In the genomic region with DNA sequence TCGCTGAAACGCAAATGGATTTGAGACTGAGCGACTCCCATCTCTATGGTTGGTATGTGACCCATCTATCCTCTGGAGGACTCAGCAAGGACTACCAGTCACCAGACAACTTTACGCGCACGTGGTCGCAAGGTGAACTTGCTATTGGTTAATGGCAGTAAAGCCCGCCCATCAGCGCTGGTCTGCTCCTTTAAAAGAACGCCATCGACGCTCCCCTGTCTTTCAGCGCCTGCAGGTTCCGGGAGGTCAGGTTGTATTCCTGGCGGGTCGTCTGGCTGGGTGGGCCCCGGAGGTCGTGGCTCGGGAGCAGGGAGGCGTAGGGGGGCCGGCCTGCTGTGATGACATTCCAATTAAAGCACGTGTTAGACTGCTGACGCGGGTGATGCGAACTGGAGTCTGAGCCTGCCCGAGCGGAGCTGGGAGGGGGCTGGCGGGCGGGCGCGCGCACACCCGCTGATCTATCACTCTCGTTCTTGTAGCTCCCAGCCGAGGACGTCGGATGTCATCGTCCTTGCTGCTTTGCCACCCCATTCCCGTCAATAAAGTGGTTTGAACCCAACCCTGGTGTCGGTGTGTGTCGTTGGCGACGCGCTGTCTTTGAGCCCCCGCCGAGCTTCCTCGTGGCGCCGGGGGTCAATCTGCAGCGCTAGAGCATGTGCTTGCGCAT, we compare ENCODE assay signal across 8 cellular contexts. TPM values are rescaled to one million over a fixed set of nuclear protein-coding genes. Genes with fewer than 3 reads are reported as not detected.
DNase-seq lines count a peak whose midpoint lies in the region; ATAC-seq and TF ChIP-seq lines count a peak whose summit lies in the region.

No MANE protein-coding gene starts in this region.

- H3K4me3 Mint-ChIP-seq in CD4-positive, CD25-positive, alpha-beta regulatory T cell = no peak overlapping the region

- TF ChIP-seq RAD21 in liver (IDR thresholded peaks at IDR 0.05) = peak; percentile 27 to 53

- H3K4me1 ChIP-seq in CD4-positive, CD25-positive, alpha-beta regulatory T cell (ENCODE audit: control insufficient read depth, insufficient read depth, low read length, poor library complexity, severe bottlenecking) = peaks cover 22% of the 10 kb centered on the region
- peaks cover 19 to 22% of the 10 kb centered on the region in 2 donors for H3K4me1 ChIP-seq in duodenal mucosa (ENCODE audit: control insufficient read depth in 1 of 2, insufficient read depth in 2 of 2, low read length in 2 of 2)
- H3K4me1 ChIP-seq in liver (ENCODE audit: control insufficient read depth in 4 of 4, insufficient read depth in 4 of 4, low read length in 3 of 4) = peaks cover 2 to 38% (median 35%) of the 10 kb centered on the region in 4 donors

- no peak for TF ChIP-seq CTCF in liver (IDR thresholded peaks at IDR 0.05; ENCODE audit: low read depth, low read length, missing input control)

- peaks cover 9% of the 10 kb centered on the region for H3K36me3 ChIP-seq in CD4-positive, CD25-positive, alpha-beta regulatory T cell (ENCODE audit: control insufficient read depth, insufficient read depth, low read length)
- peaks cover 0 to 3% of the 10 kb centered on the region in 2 donors for H3K36me3 ChIP-seq in duodenal mucosa (ENCODE audit: control insufficient read depth in 1 of 2, insufficient read depth in 2 of 2, low read length in 2 of 2)
- peaks cover 0 to 3% (median 1%) of the 10 kb centered on the region in 4 donors for H3K36me3 ChIP-seq in liver (ENCODE audit: control insufficient read depth in 4 of 4, insufficient read depth in 3 of 4, low read depth in 1 of 4, low read length in 3 of 4)

- H3K27me3 ChIP-seq in CD4-positive, CD25-positive, alpha-beta regulatory T cell (ENCODE audit: control insufficient read depth, insufficient read depth, low read length) = no peaks in the 10 kb centered on the region
- H3K27me3 ChIP-seq in duodenal mucosa (ENCODE audit: control insufficient read depth in 1 of 2, insufficient read depth in 2 of 2, low read length in 2 of 2) (no peaks in the 10 kb centered on the region), liver (ENCODE audit: control insufficient read depth in 4 of 4, insufficient read depth in 4 of 4, low read length in 3 of 4) (no peaks in the 10 kb centered on the region)

- H3K9me3 Mint-ChIP-seq in CD4-positive, CD25-positive, alpha-beta regulatory T cell = no peaks in the 10 kb centered on the region

- no peaks in the 10 kb centered on the region for H3K9me3 ChIP-seq in CD4-positive, CD25-positive, alpha-beta regulatory T cell (ENCODE audit: control insufficient read depth in 2 of 2, low read length in 2 of 2)
- H3K9me3 ChIP-seq in duodenal mucosa (ENCODE audit: control insufficient read depth in 1 of 2, low read length in 2 of 2) (no peaks in the 10 kb centered on the region), liver (ENCODE audit: control insufficient read depth in 4 of 4, low read length in 3 of 4) (no peaks in the 10 kb centered on the region)

- H3K4me3 ChIP-seq in CD4-positive, CD25-positive, alpha-beta regulatory T cell (ENCODE audit: low read depth, low read length) = peak overlapping the region; percentile 98
- peak overlapping the region; percentile 80 to 94 for H3K4me3 ChIP-seq in duodenal mucosa (ENCODE audit: low read depth in 1 of 2, low read length in 2 of 2)
- H3K4me3 ChIP-seq in liver (ENCODE audit: low read depth in 1 of 3, low read length in 3 of 3) = peak overlapping the region; percentile 62 to 81 (median 76)

- H3K27ac ChIP-seq in CD4-positive, CD25-positive, alpha-beta regulatory T cell (ENCODE audit: insufficient read depth, low read length, poor library complexity, severe bottlenecking) = peak overlapping the region; percentile 87
- H3K27ac ChIP-seq in duodenal mucosa (ENCODE audit: low read depth, low read length) (peak overlapping the region; percentile 89), liver (ENCODE audit: low read depth in 1 of 2, low read length in 2 of 2) (peak overlapping the region; percentile 77 to 96)

- DNase-seq in CD4-positive, CD25-positive, alpha-beta regulatory T cell = peak; percentile 93 to 99 (median 97)
- peak; percentile 99 for DNase-seq in NCI-H748 (lab: John Stamatoyannopoulos, UW; ENCODE audit: unreplicated experiment)
- peak; percentile 86 to 97 for DNase-seq in activated CD4-positive, alpha-beta T cell treated with anti-CD3 and anti-CD28 coated beads, Interleukin-2, amount 50 U/mL, for 24 hours (ENCODE audit: low read depth in 1 of 2, low spot score in 1 of 2)
- DNase-seq in stimulated activated CD4-positive, alpha-beta T cell treated with anti-CD3 and anti-CD28 coated beads, Interleukin-4, amount 100 ng/mL, for 1 hour = peak; percentile 92

- no peaks in the 10 kb centered on the region for H3K27me3 Mint-ChIP-seq in CD4-positive, CD25-positive, alpha-beta regulatory T cell

- H3K9ac ChIP-seq in duodenal mucosa (ENCODE audit: low read depth in 1 of 2, low read length in 2 of 2) = peak overlapping the region; percentile 93 to 97
- peak overlapping the region; percentile 73 to 93 for H3K9ac ChIP-seq in liver (ENCODE audit: low read depth in 1 of 2, low read length in 2 of 2)

- peak; percentile 96 to 98 for ATAC-seq in CD4-positive, CD25-positive, alpha-beta regulatory T cell (ENCODE audit: low read depth in 2 of 2)
- ATAC-seq in GM19397 (IDR thresholded peaks at IDR 0.05; ENCODE audit: unreplicated experiment) (peak; percentile 96), HG03558 (IDR thresholded peaks at IDR 0.05; ENCODE audit: extremely low read depth, unreplicated experiment) (peak; percentile 87)

- H3K36me3 Mint-ChIP-seq in CD4-positive, CD25-positive, alpha-beta regulatory T cell = no peaks in the 10 kb centered on the region

- no peak overlapping the region for H3K27ac Mint-ChIP-seq in CD4-positive, CD25-positive, alpha-beta regulatory T cell

- WGBS in liver = under 1% methylated on average over 51 of the region's 51 CpGs

- H3K4me1 Mint-ChIP-seq in CD4-positive, CD25-positive, alpha-beta regulatory T cell = peaks cover 0 to 24% (median 10%) of the 10 kb centered on the region in 4 donors

TF ChIP-seq in liver, 16 proteins besides CTCF, POLR2A, EP300 and RAD21 (continues in another document):
- TF ChIP-seq NR2F2 (IDR thresholded peaks at IDR 0.05) (peak; percentile 90), GABPA (IDR thresholded peaks at IDR 0.05 in 1 of 2, conservative IDR thresholded peaks at IDR 0.05 in 1 of 2) (no peak), EGR1 (IDR thresholded peaks at IDR 0.05; ENCODE audit: low read depth in 2 of 2) (peak in 1 of 2 donors; percentile 32), FOXA1 (IDR thresholded peaks at IDR 0.05) (no peak), RXRA (IDR thresholded peaks at IDR 0.05) (peak; percentile 51 to 54), SP1 (IDR thresholded peaks at IDR 0.05) (peak; percentile 91), TAF1 (conservative IDR thresholded peaks at IDR 0.05) (peak; percentile 99), HNF4A (conservative IDR thresholded peaks at IDR 0.05) (peak in 1 of 2 donors; percentile 33), FOXA2 (IDR thresholded peaks at IDR 0.05) (no peak)
- TF ChIP-seq, protein P1, sequence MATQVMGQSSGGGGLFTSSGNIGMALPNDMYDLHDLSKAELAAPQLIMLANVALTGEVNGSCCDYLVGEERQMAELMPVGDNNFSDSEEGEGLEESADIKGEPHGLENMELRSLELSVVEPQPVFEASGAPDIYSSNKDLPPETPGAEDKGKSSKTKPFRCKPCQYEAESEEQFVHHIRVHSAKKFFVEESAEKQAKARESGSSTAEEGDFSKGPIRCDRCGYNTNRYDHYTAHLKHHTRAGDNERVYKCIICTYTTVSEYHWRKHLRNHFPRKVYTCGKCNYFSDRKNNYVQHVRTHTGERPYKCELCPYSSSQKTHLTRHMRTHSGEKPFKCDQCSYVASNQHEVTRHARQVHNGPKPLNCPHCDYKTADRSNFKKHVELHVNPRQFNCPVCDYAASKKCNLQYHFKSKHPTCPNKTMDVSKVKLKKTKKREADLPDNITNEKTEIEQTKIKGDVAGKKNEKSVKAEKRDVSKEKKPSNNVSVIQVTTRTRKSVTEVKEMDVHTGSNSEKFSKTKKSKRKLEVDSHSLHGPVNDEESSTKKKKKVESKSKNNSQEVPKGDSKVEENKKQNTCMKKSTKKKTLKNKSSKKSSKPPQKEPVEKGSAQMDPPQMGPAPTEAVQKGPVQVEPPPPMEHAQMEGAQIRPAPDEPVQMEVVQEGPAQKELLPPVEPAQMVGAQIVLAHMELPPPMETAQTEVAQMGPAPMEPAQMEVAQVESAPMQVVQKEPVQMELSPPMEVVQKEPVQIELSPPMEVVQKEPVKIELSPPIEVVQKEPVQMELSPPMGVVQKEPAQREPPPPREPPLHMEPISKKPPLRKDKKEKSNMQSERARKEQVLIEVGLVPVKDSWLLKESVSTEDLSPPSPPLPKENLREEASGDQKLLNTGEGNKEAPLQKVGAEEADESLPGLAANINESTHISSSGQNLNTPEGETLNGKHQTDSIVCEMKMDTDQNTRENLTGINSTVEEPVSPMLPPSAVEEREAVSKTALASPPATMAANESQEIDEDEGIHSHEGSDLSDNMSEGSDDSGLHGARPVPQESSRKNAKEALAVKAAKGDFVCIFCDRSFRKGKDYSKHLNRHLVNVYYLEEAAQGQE (IDR thresholded peaks at IDR 0.05) = peak; percentile 97
- TF ChIP-seq, protein P2, sequence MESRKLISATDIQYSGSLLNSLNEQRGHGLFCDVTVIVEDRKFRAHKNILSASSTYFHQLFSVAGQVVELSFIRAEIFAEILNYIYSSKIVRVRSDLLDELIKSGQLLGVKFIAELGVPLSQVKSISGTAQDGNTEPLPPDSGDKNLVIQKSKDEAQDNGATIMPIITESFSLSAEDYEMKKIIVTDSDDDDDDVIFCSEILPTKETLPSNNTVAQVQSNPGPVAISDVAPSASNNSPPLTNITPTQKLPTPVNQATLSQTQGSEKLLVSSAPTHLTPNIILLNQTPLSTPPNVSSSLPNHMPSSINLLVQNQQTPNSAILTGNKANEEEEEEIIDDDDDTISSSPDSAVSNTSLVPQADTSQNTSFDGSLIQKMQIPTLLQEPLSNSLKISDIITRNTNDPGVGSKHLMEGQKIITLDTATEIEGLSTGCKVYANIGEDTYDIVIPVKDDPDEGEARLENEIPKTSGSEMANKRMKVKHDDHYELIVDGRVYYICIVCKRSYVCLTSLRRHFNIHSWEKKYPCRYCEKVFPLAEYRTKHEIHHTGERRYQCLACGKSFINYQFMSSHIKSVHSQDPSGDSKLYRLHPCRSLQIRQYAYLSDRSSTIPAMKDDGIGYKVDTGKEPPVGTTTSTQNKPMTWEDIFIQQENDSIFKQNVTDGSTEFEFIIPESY (IDR thresholded peaks at IDR 0.05) = no peak
- TF ChIP-seq, protein P3, sequence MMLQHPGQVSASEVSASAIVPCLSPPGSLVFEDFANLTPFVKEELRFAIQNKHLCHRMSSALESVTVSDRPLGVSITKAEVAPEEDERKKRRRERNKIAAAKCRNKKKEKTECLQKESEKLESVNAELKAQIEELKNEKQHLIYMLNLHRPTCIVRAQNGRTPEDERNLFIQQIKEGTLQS (IDR thresholded peaks at IDR 0.05) = peak; percentile 49

RNA-seq across cellular contexts. Expression of a gene that starts 15.9 kb away (rescaled TPM):
- total RNA-seq in CD4-positive, CD25-positive, alpha-beta regulatory T cell = 96.7 TPM
- polyA plus RNA-seq in CD4-positive, CD25-positive, alpha-beta regulatory T cell = 10 to 100 TPM; 30.2 to 39.3 (median 35.1) TPM
- total RNA-seq in liver = 10 to 100 TPM in 1 of 2 donors, 1 to 10 TPM in 1; 7.5 to 35.1 TPM
- polyA plus RNA-seq in liver = 10 to 100 TPM in 1 of 2 donors, 1 to 10 TPM in 1; 6.3 to 22.3 TPM

Comparison
In these comparisons a context has a peak if more than half of its experiments do, and no peak if none do; other contexts are left out.
1. Peak in every context shown above with its lines: DNase-seq, ATAC-seq, H3K4me3 ChIP-seq and H3K27ac ChIP-seq.